ENCODE assay signal across 10 cellular contexts in genomic region chr15:64334530-64334929, GRCh38. TPM values are rescaled to one million over a fixed set of nuclear protein-coding genes. Genes with fewer than 3 reads are reported as not detected.
DNase-seq lines count a peak whose midpoint lies in the region; ATAC-seq, FAIRE-seq and TF ChIP-seq lines count a peak whose summit lies in the region.
"Had no signal": no experiment of that assay in that cellular context is flagged by ENCODE, and none has a peak within 500 bp of the region (broad histone marks: within the 10 kb centered on the region; RNA-seq: fewer than 3 reads in every experiment).

No MANE protein-coding gene starts in this region.

- no peaks in the 10 kb centered on the region for H3K36me3 ChIP-seq in CD8-positive, alpha-beta T cell (ENCODE audit: insufficient read depth, low read length)

- no peak overlapping the region for H3K4me3 ChIP-seq in CD8-positive, alpha-beta T cell (ENCODE audit: low read depth, low read length)
- H3K4me3 ChIP-seq: psoas muscle had no signal

- H3K36me3 Mint-ChIP-seq in CD8-positive, alpha-beta T cell = peaks cover 18% of the 10 kb centered on the region

- H3K9me3 Mint-ChIP-seq in CD8-positive, alpha-beta T cell = no peaks in the 10 kb centered on the region

- POLR2A ChIA-PET in CD8-positive, alpha-beta T cell (lab: Charles Lee) = interaction anchor here (0.6 to 1.0 kb wide), 2 partner anchors 53 to 667 kb away, joined by 3 read pairs; partner anchors contain the start of gene TRIP4

- no peak overlapping the region for H3K27ac ChIP-seq in CD8-positive, alpha-beta T cell (ENCODE audit: low read depth, low read length)
- H3K27ac ChIP-seq: C4-2B, psoas muscle had no signal

- DNase-seq in CD8-positive, alpha-beta T cell = peak in 5 of 7 experiments; percentile 6 to 42 (median 18)
- DNase-seq in NCI-H748 (lab: John Stamatoyannopoulos, UW; ENCODE audit: unreplicated experiment) (peak; percentile 65), activated T-cell treated with anti-CD3 and anti-CD28 coated beads for 1 hour (ENCODE audit: low read depth) (peak; percentile 39), GM12891 (ENCODE audit: insufficient read length, low spot score) (no peak), Ammon's horn (ENCODE audit: low spot score) (no peak), OCI-M2 (lab: John Stamatoyannopoulos, UW; ENCODE audit: unreplicated experiment) (no peak)
- DNase-seq: psoas muscle had no signal

- no peaks in the 10 kb centered on the region for H3K27me3 ChIP-seq in CD8-positive, alpha-beta T cell (ENCODE audit: insufficient read depth, low read length)

- no peak for TF ChIP-seq POLR2A in GM12891 (IDR thresholded peaks at IDR 0.05; ENCODE audit: low read depth, low read length)

- peak; percentile 66 for ATAC-seq in CD8-positive, alpha-beta T cell
- ATAC-seq in esophagus mucosa (peak; percentile 75), HG02610 (IDR thresholded peaks at IDR 0.05; ENCODE audit: unreplicated experiment) (no peak)
- ATAC-seq: psoas muscle had no signal

- H3K4me1 ChIP-seq in CD8-positive, alpha-beta T cell (ENCODE audit: insufficient read depth, low read length) = peaks cover 8% of the 10 kb centered on the region
- H3K4me1 ChIP-seq: psoas muscle had no signal

- TF ChIP-seq CTCF in CD8-positive, alpha-beta T cell (IDR thresholded peaks at IDR 0.05) = no peak

- no peaks in the 10 kb centered on the region for H3K27me3 Mint-ChIP-seq in CD8-positive, alpha-beta T cell (ENCODE audit: low read depth)

- H3K4me1 Mint-ChIP-seq in CD8-positive, alpha-beta T cell (ENCODE audit: low read depth) = peaks cover 26% of the 10 kb centered on the region

- CTCF ChIA-PET in CD8-positive, alpha-beta T cell (lab: Charles Lee) = interaction anchor here (0.6 to 1.0 kb wide), 2 partner anchors 12 to 16 kb away, joined by 5 to 6 read pairs; no protein-coding TSS in a partner anchor

- FAIRE-seq in GM12891 (lab: Jason Lieb, UNC) = no peak

- H3K4me3 Mint-ChIP-seq in CD8-positive, alpha-beta T cell = no peak overlapping the region

- intact Hi-C loops in CD8-positive, alpha-beta T cell (cut with DNase I, micrococcal nuclease) = loop anchor here in 1 of 2 experiments (2.0 kb wide), 1 partner anchor 20 kb away; no protein-coding TSS in a partner anchor

- peak overlapping the region; percentile 87 for H3K27ac Mint-ChIP-seq in CD8-positive, alpha-beta T cell

- H3K9me3 ChIP-seq in CD8-positive, alpha-beta T cell (ENCODE audit: low read length) = no peaks in the 10 kb centered on the region
- H3K9me3 ChIP-seq: psoas muscle had no signal

TF ChIP-seq in GM12891, 5 proteins besides CTCF, POLR2A, EP300 and RAD21:
- TF ChIP-seq TAF1 (IDR thresholded peaks at IDR 0.05; ENCODE audit: low read depth, low read length) (no peak), PAX5 (IDR thresholded peaks at IDR 0.05; ENCODE audit: insufficient read depth, low read length, severe bottlenecking) (no peak), POU2F2 (IDR thresholded peaks at IDR 0.05; ENCODE audit: low read depth, low read length) (no peak), SPI1 (IDR thresholded peaks at IDR 0.05; ENCODE audit: low read depth, low read length) (no peak), POLR2AphosphoS5 (IDR thresholded peaks at IDR 0.05; ENCODE audit: low read depth, low read length) (no peak)
TF ChIP-seq in GM12891: peak in this region for 0.

RNA-seq across cellular contexts. Expression of gene CSNK1G1, which starts 21.4 kb away (rescaled TPM):
- total RNA-seq in CD8-positive, alpha-beta T cell = 10 to 100 TPM in 1 of 2 experiments, 1 to 10 TPM in 1; 10.0 to 12.9 TPM
- 17.3 TPM for total RNA-seq in esophagus mucosa
- polyA plus RNA-seq in GM12891 (2012; ENCODE audit: low read depth, missing spikeins) = 8.1 TPM

RNA-seq across cellular contexts. Expression of gene PCLAF, which starts 46.7 kb away (rescaled TPM):
- total RNA-seq in CD8-positive, alpha-beta T cell = under 1 TPM; 0.65 to 0.83 TPM
- 18.3 TPM for total RNA-seq in esophagus mucosa
- 132 TPM for polyA plus RNA-seq in GM12891 (2012; ENCODE audit: low read depth, missing spikeins)

RNA-seq across cellular contexts. Expression of gene TRIP4, which starts 53.1 kb away (rescaled TPM):
- 10 to 100 TPM; 10.7 to 11.2 TPM for total RNA-seq in CD8-positive, alpha-beta T cell
- 22.1 TPM for total RNA-seq in esophagus mucosa
- 17.8 TPM for polyA plus RNA-seq in GM12891 (2012; ENCODE audit: low read depth, missing spikeins)

Comparison
In these comparisons a context has a peak if more than half of its experiments do, and no peak if none do; other contexts are left out.
1. DNase-seq: peak in CD8-positive, alpha-beta T cell (5 of 7), NCI-H748 (single experiment) and activated T-cell treated with anti-CD3 and anti-CD28 coated beads for 1 hour (single experiment); none in GM12891 (single experiment), Ammon's horn (single experiment) and OCI-M2 (single experiment).
2. RNA of gene PCLAF, which starts 46.7 kb away (total RNA-seq): 18.3 TPM in esophagus mucosa (single experiment); 0.65 to 0.83 TPM in CD8-positive, alpha-beta T cell; every median in the first group is over 10 times any median in the second.